27 cellular contexts compared by ENCODE assay signal in the genomic region with DNA sequence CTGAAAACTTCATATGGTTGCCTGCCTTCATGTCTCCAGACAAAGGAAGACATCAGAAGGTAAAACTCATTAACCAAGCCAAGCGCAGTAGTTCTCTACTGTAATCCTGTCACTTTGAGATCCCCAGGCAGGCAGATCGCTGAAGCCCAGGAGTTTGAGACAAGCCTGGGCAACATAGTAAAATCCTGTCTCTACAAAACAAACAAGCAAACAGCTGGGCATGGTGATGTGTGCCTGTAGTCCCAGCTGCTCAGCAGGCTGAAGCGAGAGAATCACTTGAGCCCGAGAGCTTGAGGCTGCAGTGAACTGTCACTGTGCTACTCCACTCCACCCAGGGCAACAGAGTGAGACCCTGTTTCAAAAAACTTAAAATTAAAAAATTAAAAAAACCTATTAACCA.
"Had no signal": no experiment of that assay in that cellular context is flagged by ENCODE, and none has a peak within 500 bp of the region (broad histone marks: within the 10 kb centered on the region; RNA-seq: fewer than 3 reads in every experiment).

No MANE protein-coding gene starts in this region.

- DNase-seq: activated CD4-positive, alpha-beta memory T cell treated with anti-CD3 and anti-CD28 coated beads for 36 hours; activated CD4-positive, alpha-beta T cell treated with anti-CD3 and anti-CD28 coated beads, Interleukin-2, amount 10 ng/mL, durations not matched to agents 24 days and 14 days; activated CD4-positive, CD25-positive, alpha-beta regulatory T cell treated with anti-CD3 and anti-CD28 coated beads, Interleukin-2, amount 50 U/mL, for 72 hours; activated gamma-delta T cell treated with Interleukin-2 at 50 U/mL for 16 hours; activated T-cell treated with anti-CD3 and anti-CD28 coated beads, Interleukin-2, amount 50 U/mL, for 4 hours; anterior cingulate cortex; cerebellar nuclear complex; colonic mucosa; effector memory CD4-positive, alpha-beta T cell; erythroblast; head of caudate nucleus; hippocampal formation; left cardiac atrium; left ventricle myocardium superior; naive B cell; nephron progenitor cell; pancreas; retina; stimulated activated CD4-positive, alpha-beta T cell treated with anti-CD3 and anti-CD28 coated beads, Interleukin-12 subunit alpha, Interleukin-12 subunit beta, amount 100 ng/mL, for 4 hours; stimulated activated CD4-positive, alpha-beta T cell treated with anti-CD3 and anti-CD28 coated beads, Interleukin-4, amount 100 ng/mL, for 1 hour; T-helper 2 cell; trophoblast cell had no signal

- H3K4me3 ChIP-seq: cardiac muscle cell, colonic mucosa, gastroesophageal sphincter, pancreas, prostate gland, skin epidermis, thoracic aorta had no signal
